ENCODE assay signal across 9 cellular contexts in genomic region chr22:20803696-20804324, GRCh38. TPM values are rescaled to one million over a fixed set of nuclear protein-coding genes. Genes with fewer than 3 reads are reported as not detected.
DNase-seq lines count a peak whose midpoint lies in the region; ATAC-seq and TF ChIP-seq lines count a peak whose summit lies in the region.
"Had no signal": no experiment of that assay in that cellular context is flagged by ENCODE, and none has a peak within 500 bp of the region (broad histone marks: within the 10 kb centered on the region; RNA-seq: fewer than 3 reads in every experiment).

No MANE protein-coding gene starts in this region.

- no peaks in the 10 kb centered on the region for H3K9me3 ChIP-seq in Panc1 (ENCODE audit: control insufficient read depth, insufficient read depth, low read depth, low read length)
- H3K9me3 ChIP-seq in liver (ENCODE audit: control insufficient read depth in 4 of 4, low read length in 3 of 4) = no peaks in the 10 kb centered on the region
- H3K9me3 ChIP-seq in ascending aorta = no peaks in the 10 kb centered on the region
- H3K9me3 ChIP-seq: ovary had no signal

- CTCF ChIA-PET in Panc1 (lab: Charles Lee) = no interaction called here

- DNase-seq in NCI-H2227 (lab: John Stamatoyannopoulos, UW; ENCODE audit: unreplicated experiment) (peak; percentile 29), NCI-H2227 treated with DMSO at 0.1 percent for 48 hours (lab: John Stamatoyannopoulos, UW) (no peak), Panc1 (ENCODE audit: low read depth, low spot score) (no peak), brain microvascular endothelial cell (peak; percentile 36), NCI-H146 (lab: John Stamatoyannopoulos, UW) (no peak), ascending aorta (ENCODE audit: low spot score in 2 of 2) (no peak)

- ATAC-seq in Panc1 (peak; percentile 74; the same call in 1 of the 2 replicates), HG03378 (IDR thresholded peaks at IDR 0.05; ENCODE audit: unreplicated experiment) (no peak)

- no peaks in the 10 kb centered on the region for H3K4me1 ChIP-seq in Panc1 (ENCODE audit: control insufficient read depth, insufficient read depth, low read length)
- no peaks in the 10 kb centered on the region for H3K4me1 ChIP-seq in liver (ENCODE audit: control insufficient read depth in 4 of 4, insufficient read depth in 4 of 4, low read length in 3 of 4)
- H3K4me1 ChIP-seq in ascending aorta = no peaks in the 10 kb centered on the region

- BruUV-seq in Panc1 (replicated peaks; lab: Mats Ljungman, UMichigan) = no TSS peak

- H3K27me3 ChIP-seq in Panc1 (ENCODE audit: control insufficient read depth, insufficient read depth, low read length) (no peaks in the 10 kb centered on the region), brain microvascular endothelial cell (replicated peaks) (no peaks in the 10 kb centered on the region), liver (ENCODE audit: control insufficient read depth in 4 of 4, insufficient read depth in 4 of 4, low read length in 3 of 4) (no peaks in the 10 kb centered on the region), ascending aorta (no peaks in the 10 kb centered on the region)
- H3K27me3 ChIP-seq: ovary had no signal

- H3K27ac ChIP-seq in Panc1 (ENCODE audit: low read length) (no peak overlapping the region), brain microvascular endothelial cell (no peak overlapping the region), liver (ENCODE audit: low read depth in 1 of 2, low read length in 2 of 2) (no peak overlapping the region), ascending aorta (no peak overlapping the region)
- H3K27ac ChIP-seq: ovary had no signal

- POLR2A ChIA-PET in Panc1 (lab: Charles Lee) = no interaction called here

- in situ Hi-C loops in Panc1 (cut with HindIII; ENCODE audit: low pct_unique_long_range_greater_than_20kb, low sequenced_read_pairs) (no loop called here), brain microvascular endothelial cell (cut with HindIII; ENCODE audit: low pct_ligation_motif_present, low sequenced_read_pairs) (no loop called here)

- H3K4me3 ChIP-seq in Panc1 (ENCODE audit: low read depth in 2 of 2, low read length in 2 of 2) (no peak overlapping the region), brain microvascular endothelial cell (ENCODE audit: low read depth, low read length) (no peak overlapping the region), liver (ENCODE audit: low read depth in 1 of 3, low read length in 3 of 3) (no peak overlapping the region), ascending aorta (no peak overlapping the region)
- H3K4me3 ChIP-seq: ovary had no signal

- H3K36me3 ChIP-seq in Panc1 (ENCODE audit: control insufficient read depth, insufficient read depth, low read length) (peaks cover 5% of the 10 kb centered on the region), brain microvascular endothelial cell (replicated peaks) (peaks cover 66% of the 10 kb centered on the region), liver (ENCODE audit: control insufficient read depth in 4 of 4, insufficient read depth in 3 of 4, low read depth in 1 of 4, low read length in 3 of 4) (peaks cover 12 to 78% (median 53%) of the 10 kb centered on the region in 4 donors), ascending aorta (peaks cover 72 to 99% of the 10 kb centered on the region in 2 donors)
- H3K36me3 ChIP-seq: ovary had no signal

- WGBS in liver = 80% methylated on average over 11 of the region's 11 CpGs

- TF ChIP-seq CTCF in Panc1 (IDR thresholded peaks at IDR 0.05) (peak; percentile 73), brain microvascular endothelial cell (IDR thresholded peaks at IDR 0.05; ENCODE audit: low read depth, low read length, missing control alignments) (peak; percentile 81), liver (IDR thresholded peaks at IDR 0.05; ENCODE audit: low read depth, low read length, missing input control) (peak; percentile 50), ascending aorta (IDR thresholded peaks at IDR 0.05) (peak in 1 of 3 experiments; percentile 10)

- peak; percentile 76 to 87 for TF ChIP-seq RAD21 in liver (IDR thresholded peaks at IDR 0.05)

- H3K9ac ChIP-seq in liver (ENCODE audit: low read depth in 1 of 2, low read length in 2 of 2) = no peak overlapping the region

- intact Hi-C loops in Panc1 (cut with micrococcal nuclease; ENCODE audit: unreplicated experiment) = no loop called here
- intact Hi-C loops in ascending aorta (cut with DNase I) = no loop called here

TF ChIP-seq in liver, 16 proteins besides CTCF, POLR2A, EP300 and RAD21:
- TF ChIP-seq ZBTB33 (IDR thresholded peaks at IDR 0.05) (no peak), HNF4A (conservative IDR thresholded peaks at IDR 0.05) (no peak), SP1 (IDR thresholded peaks at IDR 0.05) (no peak), EGR1 (IDR thresholded peaks at IDR 0.05; ENCODE audit: low read depth in 2 of 2) (no peak), GABPA (IDR thresholded peaks at IDR 0.05 in 1 of 2, conservative IDR thresholded peaks at IDR 0.05 in 1 of 2) (no peak), ATF3 (IDR thresholded peaks at IDR 0.05) (no peak), JUND (IDR thresholded peaks at IDR 0.05) (no peak), HNF4G (IDR thresholded peaks at IDR 0.05) (no peak), FOXA2 (IDR thresholded peaks at IDR 0.05) (no peak), RXRA (IDR thresholded peaks at IDR 0.05) (no peak), REST (IDR thresholded peaks at IDR 0.05) (no peak), TAF1 (conservative IDR thresholded peaks at IDR 0.05) (no peak), MAX (IDR thresholded peaks at IDR 0.05) (no peak), YY1 (IDR thresholded peaks at IDR 0.05) (no peak), FOXA1 (IDR thresholded peaks at IDR 0.05) (no peak), NR2F2 (IDR thresholded peaks at IDR 0.05) (no peak)

RNA-seq across cellular contexts. Expression of gene SERPIND1, which starts 29.9 kb away (rescaled TPM):
- total RNA-seq in Panc1 (2021; ENCODE audit: unreplicated experiment) (0.18 TPM), liver (100 to 1,000 TPM; 117 to 176 TPM), ascending aorta (not detected)
- not detected for polyA plus RNA-seq in Panc1 (2012; ENCODE audit: insufficient read length)
- 100 to 1,000 TPM; 166 to 173 TPM for polyA plus RNA-seq in liver

RNA-seq across cellular contexts. Expression of gene PI4KA, which starts 54.8 kb away (rescaled TPM):
- total RNA-seq in Panc1 (2021; ENCODE audit: unreplicated experiment) (54.3 TPM), liver (10 to 100 TPM; 38.0 to 47.5 TPM), ascending aorta (150 TPM)
- 58.3 TPM for polyA plus RNA-seq in Panc1 (2012; ENCODE audit: insufficient read length)
- polyA plus RNA-seq in liver = 10 to 100 TPM; 19.4 to 34.5 TPM

RNA-seq across cellular contexts. Expression of gene SNAP29, which starts 55.0 kb away (rescaled TPM):
- total RNA-seq in Panc1 (2021; ENCODE audit: unreplicated experiment) = 24.5 TPM
- 29.0 TPM for polyA plus RNA-seq in Panc1 (2012; ENCODE audit: insufficient read length)
- total RNA-seq in liver = 10 to 100 TPM; 10.5 to 13.2 TPM
- 10 to 100 TPM; 19.3 to 26.2 TPM for polyA plus RNA-seq in liver
- total RNA-seq in ascending aorta = 24.6 TPM

Comparison
In these comparisons a context has a peak if more than half of its experiments do, and no peak if none do; other contexts are left out.
1. DNase-seq: peak in NCI-H2227 (single experiment) and brain microvascular endothelial cell (single experiment); none in NCI-H2227 treated with DMSO at 0.1 percent for 48 hours (single experiment), Panc1 (single experiment), NCI-H146 (single experiment) and ascending aorta (0 of 2).
2. RNA of gene SERPIND1, which starts 29.9 kb away (total RNA-seq): 117 to 176 TPM in liver; 0.18 TPM in Panc1 (single experiment) and not detected in ascending aorta (single experiment); every median in the first group is over 100 times any median in the second.